ENCODE assay signal across 12 cellular contexts in the genomic region with DNA sequence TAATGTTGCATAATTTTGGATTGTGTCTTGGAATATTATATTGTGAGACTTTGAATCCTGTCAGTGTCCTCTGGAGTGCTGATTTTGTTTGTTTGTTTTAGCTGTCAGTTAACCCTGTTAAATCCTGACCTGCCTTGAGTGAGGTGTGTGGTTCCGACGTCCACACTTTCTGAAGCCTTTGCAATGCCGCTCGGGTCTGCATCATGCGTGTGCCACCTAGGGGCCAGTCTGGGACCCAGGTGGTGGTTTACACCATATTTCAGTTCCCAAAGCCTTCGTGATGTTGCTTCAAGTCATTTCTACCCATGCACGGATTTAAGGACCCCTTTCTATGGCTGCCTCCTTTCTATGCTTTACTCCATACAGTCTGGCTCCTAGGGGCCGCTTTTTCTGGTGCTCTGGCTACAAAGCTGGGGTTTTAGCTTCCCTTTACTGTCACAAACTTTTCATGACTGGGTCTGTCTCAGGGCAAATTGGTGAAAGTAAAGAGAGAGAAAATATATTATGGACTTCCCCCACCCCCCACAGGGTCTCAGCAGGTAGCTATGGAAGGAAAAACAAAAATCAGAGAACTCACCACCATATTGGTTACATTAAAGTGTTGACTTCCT. TPM values are rescaled to one million over a fixed set of nuclear protein-coding genes. Genes with fewer than 3 reads are reported as not detected.
DNase-seq lines count a peak whose midpoint lies in the region; ATAC-seq, FAIRE-seq and TF ChIP-seq lines count a peak whose summit lies in the region.
"Had no signal": no experiment of that assay in that cellular context is flagged by ENCODE, and none has a peak within 500 bp of the region (broad histone marks: within the 10 kb centered on the region; RNA-seq: fewer than 3 reads in every experiment).

No MANE protein-coding gene starts in this region.

- H3K9me3 Mint-ChIP-seq in activated T-cell treated with anti-CD3 and anti-CD28 coated beads, Interleukin-2, amount 50 U/mL, for 4 hours, result peaks cover 10% of the 10 kb centered on the region

- intact Hi-C loops in heart right ventricle (cut with DNase I) (no loop called here), right cardiac atrium (cut with DNase I) (no loop called here), PC-3 (cut with micrococcal nuclease) (no loop called here), upper lobe of right lung (cut with DNase I) (no loop called here)

- H3K36me3 ChIP-seq in heart right ventricle (no peaks in the 10 kb centered on the region), PC-3 (ENCODE audit: low read depth, low read length) (no peaks in the 10 kb centered on the region), upper lobe of right lung (no peaks in the 10 kb centered on the region)

- ATAC-seq in heart right ventricle (no peak), right cardiac atrium (no peak), PC-3 (peak; percentile 93), upper lobe of right lung (peak; percentile 47)
- ATAC-seq in activated T-cell treated with anti-CD3 and anti-CD28 coated beads, Interleukin-2, amount 50 U/mL, for 4 hours, result no peak
- ATAC-seq: activated CD8-positive, alpha-beta T cell treated with anti-CD3 and anti-CD28 coated beads, Interleukin-2, amount 10 ng/mL, durations not matched to agents 7 days and 5 days; sciatic nerve; stimulated activated memory B cell treated with anti-CD40 and anti-IgM and Interleukin-4, amounts not matched to agents 10 μg/mL and 1 μg/mL and 100 μg/mL, for 72 hours had no signal

- BruUV-seq in PC-3 (replicated peaks; lab: Mats Ljungman, UMichigan), result no TSS peak

- no peaks in the 10 kb centered on the region for H3K9me2 ChIP-seq in PC-3 (replicated peaks; ENCODE audit: low read length)

- no peaks in the 10 kb centered on the region for H3K4me1 Mint-ChIP-seq in activated T-cell treated with anti-CD3 and anti-CD28 coated beads, Interleukin-2, amount 50 U/mL, for 4 hours (ENCODE audit: low read depth)
- H3K4me1 Mint-ChIP-seq: stimulated activated memory B cell treated with anti-CD40 and anti-IgM and Interleukin-4, amounts not matched to agents 10 μg/mL and 1 μg/mL and 100 μg/mL, for 72 hours had no signal

- H3K27me3 Mint-ChIP-seq in activated T-cell treated with anti-CD3 and anti-CD28 coated beads, Interleukin-2, amount 50 U/mL, for 4 hours (ENCODE audit: low read depth), result peaks cover 4% of the 10 kb centered on the region

- no peak overlapping the region for H3K4me2 ChIP-seq in PC-3 (ENCODE audit: low read length)

- TF ChIP-seq CTCF in heart right ventricle (IDR thresholded peaks at IDR 0.05), result peak in 6 of 9 donors; percentile 7 to 32 (median 20)
- peak; percentile 85 for TF ChIP-seq CTCF in PC-3 (conservative IDR thresholded peaks at IDR 0.05; ENCODE audit: low read depth, low read length)
- TF ChIP-seq CTCF in upper lobe of right lung (IDR thresholded peaks at IDR 0.05), result peak; percentile 24

- H3K9me3 ChIP-seq in heart right ventricle (peaks cover 0 to 9% (median 0%) of the 10 kb centered on the region in 11 donors), right cardiac atrium (ENCODE audit: control insufficient read depth, low read length) (peaks cover 2% of the 10 kb centered on the region), PC-3 (ENCODE audit: low read length) (no peaks in the 10 kb centered on the region), upper lobe of right lung (no peaks in the 10 kb centered on the region)

- no peaks in the 10 kb centered on the region for H4K20me1 ChIP-seq in PC-3 (ENCODE audit: low read length)

- DNase-seq in heart right ventricle (no peak), right cardiac atrium (no peak), PC-3 (peak; percentile 67), erythroblast (lab: John Stamatoyannopoulos, UW) (peak; percentile 11 to 27), upper lobe of right lung (no peak), NCI-H2029 (lab: John Stamatoyannopoulos, UW) (no peak), GM12891 (ENCODE audit: insufficient read length, low spot score) (no peak)
- DNase-seq in activated T-cell treated with anti-CD3 and anti-CD28 coated beads, Interleukin-2, amount 50 U/mL, for 4 hours, result no peak
- DNase-seq: activated CD8-positive, alpha-beta T cell treated with anti-CD3 and anti-CD28 coated beads, Interleukin-2, amount 10 ng/mL, durations not matched to agents 7 days and 5 days; central memory CD4-positive, alpha-beta T cell had no signal

- peaks cover 3% of the 10 kb centered on the region for H3K36me3 Mint-ChIP-seq in activated T-cell treated with anti-CD3 and anti-CD28 coated beads, Interleukin-2, amount 50 U/mL, for 4 hours (ENCODE audit: insufficient read depth)
- H3K36me3 Mint-ChIP-seq: stimulated activated memory B cell treated with anti-CD40 and anti-IgM and Interleukin-4, amounts not matched to agents 10 μg/mL and 1 μg/mL and 100 μg/mL, for 72 hours had no signal

- no peak overlapping the region for H2AFZ ChIP-seq in PC-3 (ENCODE audit: low read length)

- no peak overlapping the region for H3K4me3 ChIP-seq in heart right ventricle
- no peak overlapping the region for H3K4me3 ChIP-seq in right cardiac atrium (ENCODE audit: low read length)
- H3K4me3 ChIP-seq in PC-3 (ENCODE audit: low read length), result no peak overlapping the region
- no peak overlapping the region for H3K4me3 ChIP-seq in upper lobe of right lung

- H3K4me3 Mint-ChIP-seq in activated T-cell treated with anti-CD3 and anti-CD28 coated beads, Interleukin-2, amount 50 U/mL, for 4 hours, result no peak overlapping the region
- H3K4me3 Mint-ChIP-seq: activated CD8-positive, alpha-beta T cell treated with anti-CD3 and anti-CD28 coated beads, Interleukin-2, amount 10 ng/mL, durations not matched to agents 7 days and 5 days; stimulated activated memory B cell treated with anti-CD40 and anti-IgM and Interleukin-4, amounts not matched to agents 10 μg/mL and 1 μg/mL and 100 μg/mL, for 72 hours had no signal

- H3K27me3 ChIP-seq in heart right ventricle (peaks cover 0 to 46% (median 21%) of the 10 kb centered on the region in 7 donors), right cardiac atrium (ENCODE audit: control insufficient read depth, insufficient read depth) (peaks cover 2% of the 10 kb centered on the region), PC-3 (ENCODE audit: low read length) (peaks cover 82% of the 10 kb centered on the region), upper lobe of right lung (peaks cover 22% of the 10 kb centered on the region)

- peaks cover 4% of the 10 kb centered on the region for H3F3A ChIP-seq in PC-3 (ENCODE audit: low read length, unreplicated experiment)

- WGBS in heart right ventricle, 2 donors, result 24% methylated on average over 8 of the region's 8 CpGs
- 26% methylated on average over 8 of the region's 8 CpGs for WGBS in right cardiac atrium

- no peaks in the 10 kb centered on the region for H3K4me1 ChIP-seq in heart right ventricle
- no peaks in the 10 kb centered on the region for H3K4me1 ChIP-seq in right cardiac atrium (ENCODE audit: control insufficient read depth, insufficient read depth, low read length)
- H3K4me1 ChIP-seq in PC-3 (ENCODE audit: insufficient read depth, low read length), result no peaks in the 10 kb centered on the region
- H3K4me1 ChIP-seq in upper lobe of right lung, result no peaks in the 10 kb centered on the region

- H3K79me2 ChIP-seq in PC-3 (ENCODE audit: low read length), result no peaks in the 10 kb centered on the region

- CTCF ChIA-PET in PC-3 (lab: Charles Lee), result no interaction called here

- POLR2A ChIA-PET in PC-3 (lab: Charles Lee; ENCODE audit: unreplicated experiment), result no interaction called here

- H3K27ac ChIP-seq in heart right ventricle (no peak overlapping the region), right cardiac atrium (ENCODE audit: low read length) (no peak overlapping the region), PC-3 (ENCODE audit: low read length) (no peak overlapping the region), upper lobe of right lung (no peak overlapping the region)

- FAIRE-seq in GM12891 (lab: Jason Lieb, UNC), result no peak

- no peak overlapping the region for H3K9ac ChIP-seq in PC-3 (ENCODE audit: low read length)

- no peak for TF ChIP-seq POLR2A in erythroblast (IDR thresholded peaks at IDR 0.05; ENCODE audit: low read length)
- TF ChIP-seq POLR2A in GM12891 (IDR thresholded peaks at IDR 0.05; ENCODE audit: low read depth, low read length), result no peak

TF ChIP-seq in GM12891, 5 proteins besides CTCF, POLR2A, EP300 and RAD21:
- no peak for TF ChIP-seq SPI1 (IDR thresholded peaks at IDR 0.05; ENCODE audit: low read depth, low read length)

RNA-seq across cellular contexts. Expression of gene OR4D1, which starts 11.4 kb away (rescaled TPM):
- total RNA-seq in heart right ventricle (under 1 TPM in 1 of 10 donors, not detected in 9; 0.07 TPM), right cardiac atrium (not detected), PC-3 (2014; rRNA removed) (not detected in 2 replicates), upper lobe of right lung (not detected)
- polyA plus RNA-seq in heart right ventricle (not detected), right cardiac atrium (not detected)
- polyA plus RNA-seq in GM12891 (2012; ENCODE audit: low read depth, missing spikeins), result not detected
- under 1 TPM; 0.14 to 0.33 (median 0.21) TPM for total RNA-seq in activated T-cell treated with anti-CD3 and anti-CD28 coated beads, Interleukin-2, amount 50 U/mL, for 4 hours
- total RNA-seq: sciatic nerve had no signal

RNA-seq across cellular contexts. Expression of gene OR4D2, which starts 30.0 kb away (rescaled TPM):
- not detected for total RNA-seq in heart right ventricle
- polyA plus RNA-seq in heart right ventricle, result not detected
- not detected for total RNA-seq in right cardiac atrium
- polyA plus RNA-seq in right cardiac atrium, result not detected
- total RNA-seq in PC-3 (2014; rRNA removed), result not detected in 2 replicates
- total RNA-seq in upper lobe of right lung, result not detected
- polyA plus RNA-seq in GM12891 (2012; ENCODE audit: low read depth, missing spikeins), result not detected
- total RNA-seq in activated T-cell treated with anti-CD3 and anti-CD28 coated beads, Interleukin-2, amount 50 U/mL, for 4 hours, result not detected
- total RNA-seq: activated CD8-positive, alpha-beta T cell treated with anti-CD3 and anti-CD28 coated beads, Interleukin-2, amount 10 ng/mL, durations not matched to agents 7 days and 5 days; sciatic nerve had no signal

RNA-seq across cellular contexts. Expression of gene DYNLL2, which starts 53.6 kb away (rescaled TPM):
- total RNA-seq in heart right ventricle, result 100 to 1,000 TPM in 2 of 10 donors, 10 to 100 TPM in 8; 73.4 to 105 (median 83.5) TPM
- polyA plus RNA-seq in heart right ventricle, result 10 to 100 TPM; 45.3 to 46.1 TPM
- total RNA-seq in right cardiac atrium, result 10 to 100 TPM; 58.1 to 73.0 (median 67.4) TPM
- polyA plus RNA-seq in right cardiac atrium, result 73.4 TPM
- total RNA-seq in PC-3 (2014; rRNA removed), result 38.0 and 50.3 TPM in 2 replicates
- total RNA-seq in upper lobe of right lung, result 37.8 TPM
- polyA plus RNA-seq in GM12891 (2012; ENCODE audit: low read depth, missing spikeins), result 20.1 TPM
- 10 to 100 TPM; 40.3 to 43.5 (median 42.3) TPM for total RNA-seq in activated T-cell treated with anti-CD3 and anti-CD28 coated beads, Interleukin-2, amount 50 U/mL, for 4 hours

RNA-seq across cellular contexts. Expression of gene EPX, which starts 55.8 kb away (rescaled TPM):
- total RNA-seq in heart right ventricle (not detected), right cardiac atrium (not detected), PC-3 (2014; rRNA removed) (not detected in 2 replicates), upper lobe of right lung (not detected)
- polyA plus RNA-seq in heart right ventricle (not detected), right cardiac atrium (not detected)
- polyA plus RNA-seq in GM12891 (2012; ENCODE audit: low read depth, missing spikeins), result 0.05 TPM
- not detected for total RNA-seq in activated T-cell treated with anti-CD3 and anti-CD28 coated beads, Interleukin-2, amount 50 U/mL, for 4 hours
- total RNA-seq: activated CD8-positive, alpha-beta T cell treated with anti-CD3 and anti-CD28 coated beads, Interleukin-2, amount 10 ng/mL, durations not matched to agents 7 days and 5 days; sciatic nerve had no signal

Comparison
In these comparisons a context has a peak if more than half of its experiments do, and no peak if none do; other contexts are left out.
1. ATAC-seq: peak in PC-3 (single experiment) and upper lobe of right lung (single experiment); none in heart right ventricle (0 of 8), right cardiac atrium (0 of 2) and activated T-cell treated with anti-CD3 and anti-CD28 coated beads, Interleukin-2, amount 50 U/mL, for 4 hours (0 of 2).
2. DNase-seq: peak in PC-3 (single experiment) and erythroblast (2 of 2); none in heart right ventricle (0 of 2), right cardiac atrium (0 of 3), upper lobe of right lung (single experiment), NCI-H2029 (single experiment), GM12891 (single experiment) and activated T-cell treated with anti-CD3 and anti-CD28 coated beads, Interleukin-2, amount 50 U/mL, for 4 hours (single experiment).
3. CTCF ChIP-seq: peak in every context shown above with its lines; median percentile 85 in PC-3; 24 in upper lobe of right lung; 20 in heart right ventricle.